20 cellular contexts compared by ENCODE assay signal in genomic region chr1:85454214-85454613, GRCh38. TPM values are rescaled to one million over a fixed set of nuclear protein-coding genes. Genes with fewer than 3 reads are reported as not detected.
A peak's percentile ranks its signal among the peaks of the same experiment; 100 is the strongest.
DNase-seq lines count a peak whose midpoint lies in the region; ATAC-seq and TF ChIP-seq lines count a peak whose summit lies in the region.
"Had no signal": no experiment of that assay in that cellular context is flagged by ENCODE, and none has a peak within 500 bp of the region (broad histone marks: within the 10 kb centered on the region; RNA-seq: fewer than 3 reads in every experiment).

No MANE protein-coding gene starts in this region.

- no peak overlapping the region for H4K91ac ChIP-seq in neuronal stem cell (ENCODE audit: low read depth, low read length, poor library complexity)

- TF ChIP-seq CTCF in heart right ventricle (IDR thresholded peaks at IDR 0.05) = no peak
- no peak for TF ChIP-seq CTCF in fibroblast of pulmonary artery (IDR thresholded peaks at IDR 0.05; ENCODE audit: low read length, missing control alignments)

- peak overlapping the region in 7 of 10 donors; percentile 6 to 59 (median 22) for H3K27ac ChIP-seq in heart right ventricle
- H3K27ac ChIP-seq in right cardiac atrium (ENCODE audit: low read length) = no peak overlapping the region
- peak overlapping the region; percentile 21 for H3K27ac ChIP-seq in muscle layer of duodenum (ENCODE audit: low read length)
- H3K27ac ChIP-seq in neuronal stem cell (replicated peaks; ENCODE audit: low read length) = no peak overlapping the region
- H3K27ac ChIP-seq: C4-2B, RWPE1 had no signal

- H2BK120ac ChIP-seq in neuronal stem cell (ENCODE audit: low read depth, low read length) = no peak overlapping the region

- H3K9ac ChIP-seq in neuronal stem cell (ENCODE audit: low read depth, low read length, poor library complexity) = no peak overlapping the region

- no peak overlapping the region for H2AK5ac ChIP-seq in neuronal stem cell (ENCODE audit: low read depth, low read length)

- no peaks in the 10 kb centered on the region for H3K9me3 ChIP-seq in heart right ventricle
- H3K9me3 ChIP-seq in right cardiac atrium (ENCODE audit: control insufficient read depth, low read length) = no peaks in the 10 kb centered on the region
- H3K9me3 ChIP-seq in muscle layer of duodenum (ENCODE audit: control insufficient read depth in 1 of 2, low read length in 2 of 2) = no peaks in the 10 kb centered on the region
- peaks cover 0 to 11% of the 10 kb centered on the region in 2 donors for H3K9me3 ChIP-seq in neuronal stem cell (replicated peaks in 1 of 2; ENCODE audit: control insufficient read depth in 2 of 2, insufficient read depth in 1 of 2, low read depth in 1 of 2, low read length in 2 of 2)
- H3K9me3 ChIP-seq: Caco-2 had no signal

- H3K36me3 ChIP-seq in heart right ventricle (no peaks in the 10 kb centered on the region), muscle layer of duodenum (ENCODE audit: control insufficient read depth in 1 of 2, insufficient read depth in 2 of 2, low read length in 2 of 2) (no peaks in the 10 kb centered on the region), neuronal stem cell (replicated peaks in 1 of 2; ENCODE audit: control insufficient read depth in 2 of 2, insufficient read depth in 2 of 2, low read length in 2 of 2) (peaks cover 2 to 11% of the 10 kb centered on the region in 2 donors)

- H3K79me1 ChIP-seq in neuronal stem cell (ENCODE audit: low read depth, low read length) = no peaks in the 10 kb centered on the region

- H3K4me3 ChIP-seq in heart right ventricle (no peak overlapping the region), right cardiac atrium (ENCODE audit: low read length) (no peak overlapping the region), fibroblast of pulmonary artery (replicated peaks; ENCODE audit: low read depth, low read length) (no peak overlapping the region), muscle layer of duodenum (ENCODE audit: low read depth in 1 of 2, low read length in 2 of 2) (no peak overlapping the region), neuronal stem cell (ENCODE audit: low read length in 2 of 2) (no peak overlapping the region)

- no peak overlapping the region for H3K18ac ChIP-seq in neuronal stem cell (ENCODE audit: low read length)

- ATAC-seq in heart right ventricle (peak in 1 of 8 donors; percentile 26), right cardiac atrium (no peak), GM21619 (IDR thresholded peaks at IDR 0.05; ENCODE audit: unreplicated experiment) (no peak)

- H4K8ac ChIP-seq in neuronal stem cell (ENCODE audit: low read depth, low read length) = no peak overlapping the region

- H3K4me2 ChIP-seq in neuronal stem cell (ENCODE audit: insufficient read depth, low read length, poor library complexity, severe bottlenecking) = no peak overlapping the region

- H3K27me3 ChIP-seq in heart right ventricle = no peaks in the 10 kb centered on the region
- no peaks in the 10 kb centered on the region for H3K27me3 ChIP-seq in right cardiac atrium (ENCODE audit: control insufficient read depth, insufficient read depth)
- no peaks in the 10 kb centered on the region for H3K27me3 ChIP-seq in muscle layer of duodenum (ENCODE audit: low read depth, low read length)
- no peaks in the 10 kb centered on the region for H3K27me3 ChIP-seq in neuronal stem cell (ENCODE audit: control insufficient read depth in 3 of 3, insufficient read depth in 3 of 3, low read depth in 1 of 3, low read length in 3 of 3)

- no peak for DNase-seq in heart right ventricle
- no peak for DNase-seq in right cardiac atrium
- peak; percentile 16 for DNase-seq in fibroblast of pulmonary artery (ENCODE audit: low read depth)
- no peak for DNase-seq in cerebellar nuclear complex (lab: John Stamatoyannopoulos, UW)
- DNase-seq in NCI-H1436 (lab: John Stamatoyannopoulos, UW) = no peak
- no peak for DNase-seq in neuronal stem cell (ENCODE audit: low spot score)
- DNase-seq: Caco-2; DMS53; HCEC 1CT; MV-4-11; NCI-H1417 treated with DMSO at 0.1 percent for 48 hours; NCI-H2107; NCI-H345; NCI-H526 treated with DMSO at 0.1 percent for 48 hours; NK-92 treated with Interleukin-12 subunit alpha and Interleukin-12 subunit beta, amount 100 ng/mL, for 24 hours; OCI-M1 had no signal

- H2AFZ ChIP-seq in neuronal stem cell (ENCODE audit: low read length) = no peak overlapping the region

- H2BK5ac ChIP-seq in neuronal stem cell (ENCODE audit: low read length) = no peak overlapping the region

- H3K23ac ChIP-seq in neuronal stem cell (ENCODE audit: low read depth, low read length, poor library complexity) = no peak overlapping the region

- intact Hi-C loops in heart right ventricle (cut with DNase I) (loop anchor here in 1 of 10 donors (5.0 kb wide), 1 partner anchor 92 kb away; no protein-coding TSS in a partner anchor), right cardiac atrium (cut with DNase I) (no loop called here)

- WGBS in heart right ventricle, 2 donors = 91 to 93% methylated on average over 4 of the region's 4 CpGs
- 87% methylated on average over 4 of the region's 4 CpGs for WGBS in right cardiac atrium
- no CpG with 5 or more reads among the region's 4 CpGs for WGBS in neuronal stem cell (ENCODE audit: extremely low coverage in 2 of 2, insufficient read length in 2 of 2, insufficient replicate concordance in 1 of 2), 2 donors

- peaks cover 0 to 17% (median 7%) of the 10 kb centered on the region in 9 donors for H3K4me1 ChIP-seq in heart right ventricle
- H3K4me1 ChIP-seq in right cardiac atrium (ENCODE audit: control insufficient read depth, insufficient read depth, low read length) = no peaks in the 10 kb centered on the region
- H3K4me1 ChIP-seq in muscle layer of duodenum (ENCODE audit: control insufficient read depth in 1 of 2, insufficient read depth in 2 of 2, low read length in 2 of 2) = peaks cover under 1 to 14% of the 10 kb centered on the region in 2 donors
- H3K4me1 ChIP-seq in neuronal stem cell (ENCODE audit: control insufficient read depth in 2 of 2, insufficient read depth in 1 of 2, low read depth in 1 of 2, low read length in 2 of 2) = peaks cover 0 to 5% of the 10 kb centered on the region in 2 donors

- no peak overlapping the region for H2BK12ac ChIP-seq in neuronal stem cell (ENCODE audit: low read length)

- no peak overlapping the region for H3K4ac ChIP-seq in neuronal stem cell (ENCODE audit: low read length)

- H2BK15ac ChIP-seq in neuronal stem cell (ENCODE audit: low read length) = no peak overlapping the region

- H3K14ac ChIP-seq in neuronal stem cell (ENCODE audit: low read length) = no peak overlapping the region

RNA-seq across cellular contexts. Expression of gene DDAH1, which starts 10.7 kb away (rescaled TPM):
- total RNA-seq in heart right ventricle = 10 to 100 TPM in 7 of 10 donors, 1 to 10 TPM in 3; 5.4 to 29.0 (median 19.0) TPM
- 10 to 100 TPM in 1 of 2 donors, 1 to 10 TPM in 1; 2.7 to 11.0 TPM for polyA plus RNA-seq in heart right ventricle
- total RNA-seq in right cardiac atrium = 10 to 100 TPM in 1 of 4 donors, 1 to 10 TPM in 3; 4.5 to 10.1 (median 5.8) TPM
- polyA plus RNA-seq in right cardiac atrium = 3.8 TPM
- 20.8 TPM for polyA plus RNA-seq in neuronal stem cell (2013, experiment 1 of 2)
- 21.4 TPM for polyA plus RNA-seq in neuronal stem cell (2013, experiment 2 of 2)

Comparison
In these comparisons a context has a peak if more than half of its experiments do, and no peak if none do; other contexts are left out.
1. H3K27ac ChIP-seq: peak in heart right ventricle (7 of 10) and muscle layer of duodenum (single experiment); none in right cardiac atrium (single experiment) and neuronal stem cell (single experiment).